26 cellular contexts compared by ENCODE assay signal in the genomic region with DNA sequence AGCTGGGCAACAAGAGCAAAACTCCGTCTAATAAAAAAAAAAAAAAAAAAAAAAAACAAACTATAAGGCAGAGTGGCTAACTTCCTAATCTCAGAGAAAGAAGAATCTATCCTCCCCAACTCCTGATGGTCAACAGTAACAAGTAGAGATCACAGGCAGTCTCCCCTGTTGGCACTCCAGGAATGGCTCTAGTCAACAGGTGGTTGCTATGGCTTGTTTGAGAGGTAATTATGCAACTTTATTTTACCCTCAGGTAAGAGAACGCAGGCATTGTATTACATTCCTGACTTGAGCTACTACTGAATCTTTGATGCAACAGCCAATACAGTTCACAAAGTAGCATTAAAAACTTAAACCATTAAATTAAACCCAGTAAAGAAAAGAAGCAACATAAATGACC.
"Had no signal": no experiment of that assay in that cellular context is flagged by ENCODE, and none has a peak within 500 bp of the region (broad histone marks: within the 10 kb centered on the region; RNA-seq: fewer than 3 reads in every experiment).

No MANE protein-coding gene starts in this region.

- H3K27ac Mint-ChIP-seq: effector memory CD8-positive, alpha-beta T cell; immature natural killer cell; naive thymus-derived CD8-positive, alpha-beta T cell; nephron progenitor cell; stimulated activated effector memory CD8-positive, alpha-beta T cell treated with anti-CD3 and anti-CD28 coated beads, Interleukin-12 subunit alpha, Interleukin-12 subunit beta, amount 100 ng/mL, for 72 hours; type B pancreatic cell had no signal

- H3K9me3 ChIP-seq: psoas muscle, sigmoid colon, testis, tibial artery had no signal

- H3K27ac ChIP-seq: psoas muscle, sigmoid colon, testis, tibial artery had no signal

- H3K4me1 Mint-ChIP-seq: immature natural killer cell; stimulated activated effector memory CD8-positive, alpha-beta T cell treated with anti-CD3 and anti-CD28 coated beads, Interleukin-12 subunit alpha, Interleukin-12 subunit beta, amount 100 ng/mL, for 72 hours had no signal

- H3K36me3 Mint-ChIP-seq: immature natural killer cell; stimulated activated effector memory CD8-positive, alpha-beta T cell treated with anti-CD3 and anti-CD28 coated beads, Interleukin-12 subunit alpha, Interleukin-12 subunit beta, amount 100 ng/mL, for 72 hours; type B pancreatic cell had no signal

- H3K36me3 ChIP-seq: sigmoid colon, tibial artery had no signal

- H3K27me3 ChIP-seq: sigmoid colon, testis, tibial artery had no signal

- H3K9me3 Mint-ChIP-seq: effector memory CD8-positive, alpha-beta T cell; immature natural killer cell; nephron progenitor cell; stimulated activated effector memory CD8-positive, alpha-beta T cell treated with anti-CD3 and anti-CD28 coated beads, Interleukin-12 subunit alpha, Interleukin-12 subunit beta, amount 100 ng/mL, for 72 hours; type B pancreatic cell had no signal

- H3K4me1 ChIP-seq: psoas muscle, testis had no signal

- H3K4me3 Mint-ChIP-seq: effector memory CD8-positive, alpha-beta T cell; immature natural killer cell; naive thymus-derived CD8-positive, alpha-beta T cell; nephron progenitor cell; stimulated activated effector memory CD8-positive, alpha-beta T cell treated with anti-CD3 and anti-CD28 coated beads, Interleukin-12 subunit alpha, Interleukin-12 subunit beta, amount 100 ng/mL, for 72 hours; type B pancreatic cell had no signal

- DNase-seq: cortex of kidney; effector memory CD8-positive, alpha-beta T cell; erythroblast; hypothalamus; immature natural killer cell; islet precursor cell; kidney glomerular epithelial cell; left colon; naive thymus-derived CD8-positive, alpha-beta T cell; nephron progenitor cell; nucleus accumbens; psoas muscle; right cardiac atrium; sigmoid colon; stimulated activated CD4-positive, alpha-beta T cell treated with anti-CD3 and anti-CD28 coated beads, Interleukin-2, amount 100 ng/mL, for 24 hours; stimulated activated CD4-positive, alpha-beta T cell treated with anti-CD3 and anti-CD28 coated beads, Interleukin-4, amount 100 ng/mL, for 24 hours; stimulated activated naive CD8-positive, alpha-beta T cell treated with anti-CD3 and anti-CD28 coated beads, Interleukin-15, Interleukin-2, amounts not matched to agents 100 U/mL and 50 U/mL, for 24 hours; substantia nigra; testis; tibial artery had no signal

- H3K4me3 ChIP-seq: lung, psoas muscle, sigmoid colon, testis, tibial artery had no signal

- FAIRE-seq: endometrium, frontal cortex, urothelium cell line had no signal
